In the genomic region with DNA sequence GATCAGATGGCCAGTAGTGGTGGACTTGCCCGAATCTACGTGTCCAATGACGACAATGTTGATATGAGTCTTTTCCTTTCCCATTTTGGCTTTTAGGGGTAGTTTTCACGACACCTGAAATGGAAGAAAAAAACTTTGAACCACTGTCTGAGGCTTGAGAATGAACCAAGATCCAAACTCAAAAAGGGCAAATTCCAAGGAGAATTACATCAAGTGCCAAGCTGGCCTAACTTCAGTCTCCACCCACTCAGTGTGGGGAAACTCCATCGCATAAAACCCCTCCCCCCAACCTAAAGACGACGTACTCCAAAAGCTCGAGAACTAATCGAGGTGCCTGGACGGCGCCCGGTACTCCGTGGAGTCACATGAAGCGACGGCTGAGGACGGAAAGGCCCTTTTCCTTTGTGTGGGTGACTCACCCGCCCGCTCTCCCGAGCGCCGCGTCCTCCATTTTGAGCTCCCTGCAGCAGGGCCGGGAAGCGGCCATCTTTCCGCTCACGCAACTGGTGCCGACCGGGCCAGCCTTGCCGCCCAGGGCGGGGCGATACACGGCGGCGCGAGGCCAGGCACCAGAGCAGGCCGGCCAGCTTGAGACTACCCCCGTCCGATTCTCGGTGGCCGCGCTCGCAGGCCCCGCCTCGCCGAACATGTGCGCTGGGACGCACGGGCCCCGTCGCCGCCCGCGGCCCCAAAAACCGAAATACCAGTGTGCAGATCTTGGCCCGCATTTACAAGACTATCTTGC, we compare ENCODE assay signal across 8 cellular contexts. TPM values are rescaled to one million over a fixed set of nuclear protein-coding genes. Genes with fewer than 3 reads are reported as not detected.
DNase-seq lines count a peak whose midpoint lies in the region; ATAC-seq, FAIRE-seq and TF ChIP-seq lines count a peak whose summit lies in the region.

No MANE protein-coding gene starts in this region.

- H3K27ac Mint-ChIP-seq in central memory CD8-positive, alpha-beta T cell (ENCODE audit: low read depth) = peak overlapping the region; percentile 95

- peak overlapping the region; percentile 95 to 98 for H3K4me3 ChIP-seq in kidney (ENCODE audit: low read length in 2 of 2)

- H3K9me3 ChIP-seq in kidney (ENCODE audit: control insufficient read depth in 1 of 2, low read length in 2 of 2) = no peaks in the 10 kb centered on the region

- peaks cover 16 to 34% of the 10 kb centered on the region in 2 donors for H3K4me1 ChIP-seq in kidney (ENCODE audit: control insufficient read depth in 1 of 2, insufficient read depth in 1 of 2, low read depth in 1 of 2, low read length in 2 of 2)

- TF ChIP-seq CTCF in kidney (IDR thresholded peaks at IDR 0.05; ENCODE audit: borderline replicate concordance, extremely low read depth, insufficient read depth) = no peak

- DNase-seq in NCI-H2081 (lab: John Stamatoyannopoulos, UW) = peak; percentile 50
- DNase-seq in NCI-H2081 treated with DMSO at 0.1 percent for 48 hours (lab: John Stamatoyannopoulos, UW) = no peak
- DNase-seq in NCI-H1417 (lab: John Stamatoyannopoulos, UW) = peak; percentile 40 to 67 (median 60)
- DNase-seq in activated CD4-positive, CD25-positive, alpha-beta regulatory T cell treated with anti-CD3 and anti-CD28 coated beads, Interleukin-2, amount 50 U/mL, for 72 hours = peak; percentile 81
- DNase-seq in central memory CD8-positive, alpha-beta T cell (ENCODE audit: low spot score in 2 of 2) = peak; percentile 60 to 66
- DNase-seq in kidney = peak; percentile 95
- peak; percentile 80 for DNase-seq in stimulated activated CD4-positive, alpha-beta T cell treated with anti-CD3 and anti-CD28 coated beads, Interleukin-12 subunit alpha, Interleukin-12 subunit beta, amount 100 ng/mL, for 4 hours

- peak overlapping the region; percentile 99 to 100 for H3K27ac ChIP-seq in kidney (ENCODE audit: low read depth in 2 of 2, low read length in 2 of 2)

- no peaks in the 10 kb centered on the region for H3K27me3 Mint-ChIP-seq in central memory CD8-positive, alpha-beta T cell

- H3K9ac ChIP-seq in kidney (ENCODE audit: low read length in 2 of 2) = peak overlapping the region; percentile 99 to 100

- no peak for FAIRE-seq in kidney (lab: Jason Lieb, UNC)

- peak overlapping the region; percentile 85 for H3K4me3 Mint-ChIP-seq in central memory CD8-positive, alpha-beta T cell

- H3K36me3 Mint-ChIP-seq in central memory CD8-positive, alpha-beta T cell (ENCODE audit: insufficient read depth) = peaks cover 71% of the 10 kb centered on the region

- ATAC-seq in central memory CD8-positive, alpha-beta T cell (replicated peaks; ENCODE audit: extremely low read depth, poor library complexity, severe bottlenecking) = peak; percentile 22
- no peak for ATAC-seq in HG02885 (IDR thresholded peaks at IDR 0.05; ENCODE audit: poor library complexity, unreplicated experiment)

- peaks cover 18 to 47% of the 10 kb centered on the region in 2 donors for H3K36me3 ChIP-seq in kidney (ENCODE audit: control insufficient read depth in 1 of 2, insufficient read depth in 2 of 2, low read length in 2 of 2)

- no peaks in the 10 kb centered on the region for H3K9me3 Mint-ChIP-seq in central memory CD8-positive, alpha-beta T cell

- intact Hi-C loops in kidney (cut with DNase I) = loop anchor here (5.0 kb wide), 1 partner anchor 87 kb away; no protein-coding TSS in a partner anchor

- H3K4me1 Mint-ChIP-seq in central memory CD8-positive, alpha-beta T cell = peaks cover 68% of the 10 kb centered on the region

RNA-seq across cellular contexts. Expression of a gene that starts 0.7 kb away (rescaled TPM):
- total RNA-seq in kidney = 10,277 TPM
- polyA plus RNA-seq in kidney (ENCODE audit: insufficient read depth, low read depth, low replicate concordance) = 9,725 TPM

RNA-seq across cellular contexts. Expression of a gene that starts 58.6 kb away (rescaled TPM):
- total RNA-seq in kidney = 32.8 TPM
- polyA plus RNA-seq in kidney (ENCODE audit: insufficient read depth, low read depth, low replicate concordance) = 14.9 TPM
